In genomic region chr2:120251077-120251476, GRCh38 we compare ENCODE assay signal across 26 cellular contexts. TPM values are rescaled to one million over a fixed set of nuclear protein-coding genes. Genes with fewer than 3 reads are reported as not detected.
DNase-seq lines count a peak whose midpoint lies in the region; FAIRE-seq and TF ChIP-seq lines count a peak whose summit lies in the region.
"Had no signal": no experiment of that assay in that cellular context is flagged by ENCODE, and none has a peak within 500 bp of the region (broad histone marks: within the 10 kb centered on the region; RNA-seq: fewer than 3 reads in every experiment).

No MANE protein-coding gene starts in this region.

- peaks cover 0 to 28% (median 16%) of the 10 kb centered on the region in 4 donors for H3K4me1 ChIP-seq in sigmoid colon

- peaks cover 19% of the 10 kb centered on the region for H3K36me3 Mint-ChIP-seq in activated CD4-positive, alpha-beta T cell treated with anti-CD3 and anti-CD28 coated beads, Interleukin-2, amount 10 ng/mL, durations not matched to agents 24 days and 14 days (ENCODE audit: low read depth)

- no peaks in the 10 kb centered on the region for H3K36me3 ChIP-seq in sigmoid colon

- no peak overlapping the region for H3K27ac ChIP-seq in sigmoid colon
- H3K27ac ChIP-seq: RWPE1 had no signal

- peaks cover 5% of the 10 kb centered on the region for H3K9me3 Mint-ChIP-seq in activated CD4-positive, alpha-beta T cell treated with anti-CD3 and anti-CD28 coated beads, Interleukin-2, amount 10 ng/mL, durations not matched to agents 24 days and 14 days

- FAIRE-seq in HTR-8/SVneo (lab: Jason Lieb, UNC) = no peak
- FAIRE-seq: A204.1, GM12878 had no signal

- DNase-seq in activated CD4-positive, alpha-beta T cell treated with anti-CD3 and anti-CD28 coated beads, Interleukin-2, amount 10 ng/mL, durations not matched to agents 24 days and 14 days = peak; percentile 57
- no peak for DNase-seq in activated CD4-positive, alpha-beta T cell treated with anti-CD3 and anti-CD28 coated beads for 4 hours
- DNase-seq in OCI-M1 (lab: John Stamatoyannopoulos, UW) (peak; percentile 63), mesenteric fat pad (ENCODE audit: low spot score) (peak; percentile 59), sigmoid colon (peak; percentile 33), HTR-8/SVneo (ENCODE audit: insufficient read length, low spot score) (no peak), glomerular visceral epithelial cell (ENCODE audit: extremely low spot score) (no peak), globus pallidus (ENCODE audit: low spot score) (no peak)
- DNase-seq: C1 segment of cervical spinal cord; CD4-positive, alpha-beta memory T cell; COR-L47; DMS79; EL; GDM1; GOT3; HCEC 1CT; Karpas-422; NCI-H1105; NCI-H146; NCI-H1930; NCI-H446; NCI-H526 treated with DMSO at 0.1 percent for 48 hours; SHP77 had no signal

- no peak for TF ChIP-seq EP300 in sigmoid colon (IDR thresholded peaks at IDR 0.05)

- TF ChIP-seq POLR2A in sigmoid colon (IDR thresholded peaks at IDR 0.05) = no peak

- H3K4me1 Mint-ChIP-seq in activated CD4-positive, alpha-beta T cell treated with anti-CD3 and anti-CD28 coated beads, Interleukin-2, amount 10 ng/mL, durations not matched to agents 24 days and 14 days = peaks cover 60% of the 10 kb centered on the region

- peaks cover 4% of the 10 kb centered on the region for H3K27me3 Mint-ChIP-seq in activated CD4-positive, alpha-beta T cell treated with anti-CD3 and anti-CD28 coated beads, Interleukin-2, amount 10 ng/mL, durations not matched to agents 24 days and 14 days

- TF ChIP-seq CTCF in sigmoid colon (IDR thresholded peaks at IDR 0.05) = no peak

- H3K27me3 ChIP-seq in sigmoid colon = no peaks in the 10 kb centered on the region

- intact Hi-C loops in activated CD4-positive, alpha-beta T cell treated with anti-CD3 and anti-CD28 coated beads, Interleukin-2, amount 10 ng/mL, durations not matched to agents 24 days and 14 days (cut with micrococcal nuclease) = loop anchor here (10.0 kb wide), 1 partner anchor 886 kb away; the partner anchor contains the start of genes C2orf76 and DBI
- intact Hi-C loops in sigmoid colon (cut with DNase I) = loop anchor here (1.0 kb wide), 1 partner anchor 26 kb away; no protein-coding TSS in a partner anchor

- H3K9me3 ChIP-seq in sigmoid colon = no peaks in the 10 kb centered on the region

- H3K4me3 ChIP-seq in sigmoid colon = no peak overlapping the region

- no peak overlapping the region for H3K4me3 Mint-ChIP-seq in activated CD4-positive, alpha-beta T cell treated with anti-CD3 and anti-CD28 coated beads, Interleukin-2, amount 10 ng/mL, durations not matched to agents 24 days and 14 days

- WGBS in sigmoid colon, 2 donors = 87 to 93% methylated on average over 3 of the region's 3 CpGs

- H3K27ac Mint-ChIP-seq in activated CD4-positive, alpha-beta T cell treated with anti-CD3 and anti-CD28 coated beads, Interleukin-2, amount 10 ng/mL, durations not matched to agents 24 days and 14 days = no peak overlapping the region

RNA-seq across cellular contexts. Expression of gene RALB, which starts 1.6 kb away (rescaled TPM):
- total RNA-seq in activated CD4-positive, alpha-beta T cell treated with anti-CD3 and anti-CD28 coated beads, Interleukin-2, amount 10 ng/mL, durations not matched to agents 24 days and 14 days = 72.1 and 80.0 TPM in 2 replicates
- total RNA-seq in mesenteric fat pad (50.8 TPM), sigmoid colon (10 to 100 TPM; 47.9 to 60.2 (median 50.5) TPM)
- polyA plus RNA-seq in sigmoid colon = 100 to 1,000 TPM in 2 of 3 donors, 10 to 100 TPM in 1; 86.6 to 143 (median 118) TPM

RNA-seq across cellular contexts. Expression of gene TMEM185B, which starts 27.9 kb away (rescaled TPM):
- total RNA-seq in activated CD4-positive, alpha-beta T cell treated with anti-CD3 and anti-CD28 coated beads, Interleukin-2, amount 10 ng/mL, durations not matched to agents 24 days and 14 days = 44.3 and 45.8 TPM in 2 replicates
- total RNA-seq in mesenteric fat pad (20.4 TPM), sigmoid colon (10 to 100 TPM; 16.8 to 32.1 (median 25.0) TPM)
- 1 to 10 TPM; 1.6 to 9.7 (median 1.8) TPM for polyA plus RNA-seq in sigmoid colon

Comparison
In these comparisons a context has a peak if more than half of its experiments do, and no peak if none do; other contexts are left out.
1. DNase-seq: peak in activated CD4-positive, alpha-beta T cell treated with anti-CD3 and anti-CD28 coated beads, Interleukin-2, amount 10 ng/mL, durations not matched to agents 24 days and 14 days (single experiment), OCI-M1 (single experiment), mesenteric fat pad (single experiment) and sigmoid colon (single experiment); none in activated CD4-positive, alpha-beta T cell treated with anti-CD3 and anti-CD28 coated beads for 4 hours (0 of 2), HTR-8/SVneo (single experiment), glomerular visceral epithelial cell (single experiment) and globus pallidus (single experiment).